14 cellular contexts compared by ENCODE assay signal in the genomic region with DNA sequence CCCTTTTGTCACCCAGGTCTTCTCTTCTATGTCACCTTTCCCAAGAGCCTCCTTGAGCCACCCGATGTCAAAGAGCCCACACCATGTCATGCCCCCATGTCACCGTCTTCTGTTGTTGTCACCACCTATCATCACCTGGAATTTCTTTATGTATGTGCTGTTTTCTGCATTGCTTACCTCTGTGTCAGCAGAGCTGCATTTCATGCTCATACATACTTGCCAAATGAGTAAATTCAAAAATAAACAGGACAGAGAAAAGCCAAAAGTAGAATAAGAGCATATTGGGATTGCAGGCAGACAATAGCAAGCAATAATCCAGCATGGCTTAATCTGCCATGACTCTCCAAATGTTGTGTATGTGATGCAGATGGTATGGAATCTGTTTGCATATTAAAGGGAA.
"Had no signal": no experiment of that assay in that cellular context is flagged by ENCODE, and none has a peak within 500 bp of the region (broad histone marks: within the 10 kb centered on the region; RNA-seq: fewer than 3 reads in every experiment).

No MANE protein-coding gene starts in this region.

- DNase-seq: activated CD4-positive, alpha-beta T cell treated with anti-CD3 and anti-CD28 coated beads for 4 hours; activated CD8-positive, alpha-beta T cell treated with anti-CD3 and anti-CD28 coated beads for 36 hours; activated gamma-delta T cell; activated T-cell treated with anti-CD3 and anti-CD28 coated beads, Interleukin-2, amount 50 U/mL, for 4 hours; foreskin fibroblast; hypothalamus; left ventricle myocardium superior; mesenchymal stem cell; naive thymus-derived CD8-positive, alpha-beta T cell; posterior cingulate gyrus; stimulated activated CD4-positive, alpha-beta T cell treated with anti-CD3 and anti-CD28 coated beads, Interleukin-15, amount 100 ng/mL, for 24 hours; stimulated activated CD4-positive, alpha-beta T cell treated with anti-CD3 and anti-CD28 coated beads, Interleukin-4, amount 100 ng/mL, for 24 hours; stimulated activated naive CD4-positive, alpha-beta T cell treated with Interleukin-2 at 50 U/mL for 16 hours; substantia nigra had no signal
